In the genomic region with DNA sequence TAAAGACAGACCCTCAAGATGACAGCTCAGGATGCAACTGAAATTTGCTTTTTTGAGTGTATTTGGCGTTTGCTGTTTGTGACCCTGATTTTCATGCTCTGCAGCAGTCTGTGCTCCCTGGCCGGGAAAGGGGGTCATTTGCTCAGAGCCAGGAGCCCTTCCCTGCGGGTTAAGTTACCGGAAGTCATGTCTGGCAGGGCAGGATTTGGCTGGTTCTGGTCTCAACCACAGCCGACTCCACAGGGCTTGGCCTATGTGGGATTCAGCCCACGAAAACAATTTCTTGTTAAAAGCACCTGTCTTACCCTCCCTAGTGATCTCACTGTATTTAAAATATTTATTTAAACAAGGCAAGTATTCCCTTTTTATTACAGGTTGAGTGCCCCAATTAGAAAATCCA, we compare ENCODE assay signal across 15 cellular contexts.
"Had no signal": no experiment of that assay in that cellular context is flagged by ENCODE, and none has a peak within 500 bp of the region (broad histone marks: within the 10 kb centered on the region; RNA-seq: fewer than 3 reads in every experiment).

No MANE protein-coding gene starts in this region.

- H3K4me3 ChIP-seq: cardiac muscle cell, esophagus muscularis mucosa, mucosa of descending colon, sigmoid colon, suprapubic skin, upper lobe of left lung had no signal

- DNase-seq: activated CD4-positive, alpha-beta T cell treated with anti-CD3 and anti-CD28 coated beads for 36 hours; activated CD8-positive, alpha-beta memory T cell treated with anti-CD3 and anti-CD28 coated beads, Interleukin-2, amount 50 U/mL, for 48 hours; activated CD8-positive, alpha-beta T cell treated with anti-CD3 and anti-CD28 coated beads, Interleukin-2, amount 10 ng/mL, durations not matched to agents 7 days and 5 days; activated naive CD4-positive, alpha-beta T cell treated with Interleukin-2 at 50 U/mL for 16 hours; activated naive CD8-positive, alpha-beta T cell treated with anti-CD3 and anti-CD28 coated beads, Interleukin-2, amount 50 U/mL, for 24 hours; nephron progenitor cell; sigmoid colon; stimulated activated CD4-positive, alpha-beta T cell treated with anti-CD3 and anti-CD28 coated beads, Interleukin-12 subunit alpha, Interleukin-12 subunit beta, amount 100 ng/mL, for 4 hours; stimulated activated naive CD4-positive, alpha-beta T cell treated with Interleukin-2 at 50 U/mL for 16 hours had no signal

- H3K27ac ChIP-seq: cardiac muscle cell, esophagus muscularis mucosa, sigmoid colon, upper lobe of left lung, WERI-Rb-1 had no signal

- H3K9me3 ChIP-seq: esophagus muscularis mucosa, mucosa of descending colon, sigmoid colon, suprapubic skin, upper lobe of left lung had no signal

- H3K36me3 ChIP-seq: cardiac muscle cell, sigmoid colon, suprapubic skin, WERI-Rb-1 had no signal

- H3K27me3 ChIP-seq: cardiac muscle cell, upper lobe of left lung had no signal

- H3K4me1 ChIP-seq: sigmoid colon had no signal
